ENCODE assay signal across 8 cellular contexts in the genomic region with DNA sequence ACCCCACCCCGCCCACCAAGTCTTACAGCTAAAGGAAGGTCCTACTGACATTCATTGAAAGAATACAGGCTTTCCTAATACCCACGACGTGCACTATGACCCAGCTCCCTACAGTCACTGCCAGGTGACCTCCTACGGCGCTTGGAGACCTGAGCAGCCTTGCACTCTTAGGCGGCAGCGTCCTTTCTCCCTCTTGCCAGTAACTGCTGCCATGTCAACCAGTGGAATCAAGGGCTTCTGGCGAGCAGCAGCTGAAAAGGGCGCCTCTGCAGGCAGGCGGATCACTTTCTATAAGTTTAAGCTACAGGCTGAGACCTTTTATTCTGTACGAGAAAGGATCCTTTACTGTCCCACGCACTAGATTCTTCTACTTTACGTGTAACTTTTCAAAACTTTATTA. TPM values are rescaled to one million over a fixed set of nuclear protein-coding genes. Genes with fewer than 3 reads are reported as not detected.
DNase-seq lines count a peak whose midpoint lies in the region; ATAC-seq and TF ChIP-seq lines count a peak whose summit lies in the region.

No MANE protein-coding gene starts in this region.

- peaks cover 36% of the 10 kb centered on the region for H3K4me1 Mint-ChIP-seq in activated T-cell treated with anti-CD3 and anti-CD28 coated beads, Interleukin-2, amount 50 U/mL, for 4 hours (ENCODE audit: low read depth)

- no peak for ATAC-seq in activated T-cell treated with anti-CD3 and anti-CD28 coated beads, Interleukin-2, amount 50 U/mL, for 4 hours
- no peak for ATAC-seq in HG02642 (IDR thresholded peaks at IDR 0.05; ENCODE audit: poor library complexity, unreplicated experiment)
- ATAC-seq in HG03045 (IDR thresholded peaks at IDR 0.05; ENCODE audit: unreplicated experiment): no peak

- no peak for DNase-seq in activated T-cell treated with anti-CD3 and anti-CD28 coated beads, Interleukin-2, amount 50 U/mL, for 4 hours
- DNase-seq in activated T-cell treated with anti-CD3 and anti-CD28 coated beads for 4 hours (no peak), NCI-H82 treated with DMSO at 0.1 percent for 48 hours (lab: John Stamatoyannopoulos, UW; ENCODE audit: unreplicated experiment) (peak; percentile 79), coronary artery (ENCODE audit: low spot score) (no peak), lung microvascular endothelial cell (ENCODE audit: low read depth in 2 of 2) (peak; percentile 78 to 82), tibial nerve (ENCODE audit: low spot score in 2 of 2) (peak in 1 of 2 donors; percentile 18)

- no peaks in the 10 kb centered on the region for H3K36me3 Mint-ChIP-seq in activated T-cell treated with anti-CD3 and anti-CD28 coated beads, Interleukin-2, amount 50 U/mL, for 4 hours (ENCODE audit: insufficient read depth)

- H3K9me3 ChIP-seq in tibial nerve: no peaks in the 10 kb centered on the region

- peak overlapping the region; percentile 86 for H3K4me3 Mint-ChIP-seq in activated T-cell treated with anti-CD3 and anti-CD28 coated beads, Interleukin-2, amount 50 U/mL, for 4 hours

- H3K36me3 ChIP-seq in tibial nerve: no peaks in the 10 kb centered on the region

- TF ChIP-seq CTCF in coronary artery (IDR thresholded peaks at IDR 0.05) (no peak), tibial nerve (IDR thresholded peaks at IDR 0.05) (peak; percentile 19 to 44 (median 27))

- H3K4me1 ChIP-seq in tibial nerve: peaks cover 0 to 60% (median 13%) of the 10 kb centered on the region in 4 donors

- peaks cover 18% of the 10 kb centered on the region for H3K27me3 Mint-ChIP-seq in activated T-cell treated with anti-CD3 and anti-CD28 coated beads, Interleukin-2, amount 50 U/mL, for 4 hours (ENCODE audit: low read depth)

- H3K9me3 Mint-ChIP-seq in activated T-cell treated with anti-CD3 and anti-CD28 coated beads, Interleukin-2, amount 50 U/mL, for 4 hours: no peaks in the 10 kb centered on the region

- WGBS in tibial nerve, 2 donors: 10 to 11% methylated on average over 13 of the region's 13 CpGs

- H3K27ac ChIP-seq in coronary artery: peak overlapping the region; percentile 90 to 95
- H3K27ac ChIP-seq in tibial nerve: peak overlapping the region; percentile 81 to 98 (median 92)

- peak overlapping the region; percentile 89 for H3K4me3 ChIP-seq in coronary artery
- peak overlapping the region; percentile 73 to 95 (median 82) for H3K4me3 ChIP-seq in tibial nerve

- TF ChIP-seq EP300 in tibial nerve (IDR thresholded peaks at IDR 0.05): peak in 1 of 2 donors; percentile 49

- no peaks in the 10 kb centered on the region for H3K27me3 ChIP-seq in tibial nerve

- no peak for TF ChIP-seq POLR2A in tibial nerve (IDR thresholded peaks at IDR 0.05)

RNA-seq across cellular contexts. Expression of gene KCTD12, which starts 2.0 kb away (rescaled TPM):
- total RNA-seq in activated T-cell treated with anti-CD3 and anti-CD28 coated beads, Interleukin-2, amount 50 U/mL, for 4 hours: 10 to 100 TPM in 1 of 3 donors, 1 to 10 TPM in 2; 6.3 to 11.4 (median 9.0) TPM
- 160 and 407 TPM in 2 replicates for total RNA-seq in lung microvascular endothelial cell
- total RNA-seq in tibial nerve: 100 to 1,000 TPM; 126 to 217 (median 159) TPM

Comparison
In these comparisons a context has a peak if more than half of its experiments do, and no peak if none do; other contexts are left out.
1. DNase-seq: peak in NCI-H82 treated with DMSO at 0.1 percent for 48 hours (single experiment) and lung microvascular endothelial cell (2 of 2); none in activated T-cell treated with anti-CD3 and anti-CD28 coated beads, Interleukin-2, amount 50 U/mL, for 4 hours (single experiment), activated T-cell treated with anti-CD3 and anti-CD28 coated beads for 4 hours (single experiment) and coronary artery (single experiment).
2. RNA of gene KCTD12, which starts 2.0 kb away (total RNA-seq): 160 to 407 TPM in lung microvascular endothelial cell and 126 to 217 TPM in tibial nerve; 6.3 to 11.4 TPM in activated T-cell treated with anti-CD3 and anti-CD28 coated beads, Interleukin-2, amount 50 U/mL, for 4 hours; every median in the first group is over 10 times any median in the second.